Comparison of ENCODE assay signal across 11 cellular contexts in genomic region chr5:61290815-61291214, GRCh38. TPM values are rescaled to one million over a fixed set of nuclear protein-coding genes. Genes with fewer than 3 reads are reported as not detected.
DNase-seq lines count a peak whose midpoint lies in the region; ATAC-seq and TF ChIP-seq lines count a peak whose summit lies in the region.
"Had no signal": no experiment of that assay in that cellular context is flagged by ENCODE, and none has a peak within 500 bp of the region (broad histone marks: within the 10 kb centered on the region; RNA-seq: fewer than 3 reads in every experiment).

No MANE protein-coding gene starts in this region.

- in situ Hi-C loops in Caki2 (cut with HindIII; ENCODE audit: low pct_unique_long_range_greater_than_20kb, low sequenced_read_pairs), result no loop called here

- H3K27ac Mint-ChIP-seq in effector memory CD8-positive, alpha-beta T cell, result no peak overlapping the region
- H3K27ac Mint-ChIP-seq: activated naive CD8-positive, alpha-beta T cell had no signal

- H3K4me3 Mint-ChIP-seq in effector memory CD8-positive, alpha-beta T cell, result no peak overlapping the region
- H3K4me3 Mint-ChIP-seq: activated naive CD8-positive, alpha-beta T cell had no signal

- H3K4me1 Mint-ChIP-seq in effector memory CD8-positive, alpha-beta T cell (ENCODE audit: low read depth in 2 of 2), result no peaks in the 10 kb centered on the region

- H3K4me3 ChIP-seq in epithelial cell of esophagus (ENCODE audit: low read length), result no peak overlapping the region

- H3K9me3 Mint-ChIP-seq in effector memory CD8-positive, alpha-beta T cell, result no peaks in the 10 kb centered on the region

- ATAC-seq in HG03280 (IDR thresholded peaks at IDR 0.05; ENCODE audit: unreplicated experiment), result no peak
- no peak for ATAC-seq in effector memory CD8-positive, alpha-beta T cell (replicated peaks)

- peaks cover 0 to 15% of the 10 kb centered on the region in 2 donors for H3K27me3 Mint-ChIP-seq in effector memory CD8-positive, alpha-beta T cell
- H3K27me3 Mint-ChIP-seq: activated naive CD8-positive, alpha-beta T cell had no signal

- peak; percentile 90 for DNase-seq in Caki2 (ENCODE audit: low read depth)
- peak; percentile 28 for DNase-seq in NCI-H2196 (lab: John Stamatoyannopoulos, UW; ENCODE audit: unreplicated experiment)
- DNase-seq in epithelial cell of esophagus (ENCODE audit: low read depth), result peak; percentile 47
- peak; percentile 55 for DNase-seq in myocyte (ENCODE audit: low read depth)
- no peak for DNase-seq in foreskin melanocyte
- no peak for DNase-seq in NCI-H2107 (lab: John Stamatoyannopoulos, UW)
- no peak for DNase-seq in effector memory CD8-positive, alpha-beta T cell
- DNase-seq: activated CD4-positive, alpha-beta T cell treated with anti-CD3 and anti-CD28 coated beads for 4 hours; NCI-H1694 treated with DMSO at 0.1 percent for 48 hours had no signal

- peaks cover 3% of the 10 kb centered on the region for H3K36me3 Mint-ChIP-seq in effector memory CD8-positive, alpha-beta T cell (ENCODE audit: insufficient read depth)
- H3K36me3 Mint-ChIP-seq: activated naive CD8-positive, alpha-beta T cell had no signal

- TF ChIP-seq CTCF in epithelial cell of esophagus (IDR thresholded peaks at IDR 0.05; ENCODE audit: insufficient read depth, low read depth, low read length, missing control alignments), result no peak

RNA-seq across cellular contexts. Expression of gene ZSWIM6, which starts 41.2 kb away (rescaled TPM):
- total RNA-seq in Caki2 (2014; rRNA removed; shearing (Covaris generic); ENCODE audit: low replicate concordance), result 1.8 TPM in 2 replicates
- 8.7 and 9.7 TPM in 2 replicates for total RNA-seq in myocyte
- 11.5 TPM for polyA plus RNA-seq in myocyte (2012)

Comparison
In these comparisons a context has a peak if more than half of its experiments do, and no peak if none do; other contexts are left out.
1. DNase-seq: peak in Caki2 (single experiment), NCI-H2196 (single experiment), epithelial cell of esophagus (single experiment) and myocyte (single experiment); none in foreskin melanocyte (single experiment), NCI-H2107 (single experiment) and effector memory CD8-positive, alpha-beta T cell (0 of 3).